Comparison of ENCODE assay signal across 22 cellular contexts in the genomic region with DNA sequence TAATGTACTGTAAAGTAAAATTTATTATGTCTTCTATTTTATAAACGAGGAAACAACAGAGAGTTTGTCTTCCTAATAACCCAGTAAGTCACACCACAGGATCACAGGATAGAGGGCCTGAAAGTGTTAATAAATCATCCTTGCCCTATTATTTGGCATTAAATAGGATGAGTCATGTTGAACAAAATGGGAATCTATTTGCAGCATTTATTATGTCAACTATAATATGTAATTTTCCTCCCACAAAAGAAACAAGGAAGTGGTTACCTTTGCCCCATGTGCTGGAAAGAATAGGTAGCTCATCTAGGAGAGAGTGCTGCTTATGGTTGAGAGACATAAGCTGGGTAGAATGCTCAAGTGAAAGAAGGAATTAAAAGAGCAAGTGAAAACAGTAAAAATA.
A peak's percentile ranks its signal among the peaks of the same experiment; 100 is the strongest.
DNase-seq lines count a peak whose midpoint lies in the region; ATAC-seq and TF ChIP-seq lines count a peak whose summit lies in the region.
"Had no signal": no experiment of that assay in that cellular context is flagged by ENCODE, and none has a peak within 500 bp of the region (broad histone marks: within the 10 kb centered on the region; RNA-seq: fewer than 3 reads in every experiment).

No MANE protein-coding gene starts in this region.

- no peak overlapping the region for H3K9ac ChIP-seq in DND-41 (ENCODE audit: low read depth, low read length)

- peak; percentile 63 for ATAC-seq in DND-41 (ENCODE audit: insufficient read depth, low read depth)
- no peak for ATAC-seq in HG03442 (IDR thresholded peaks at IDR 0.05; ENCODE audit: unreplicated experiment)
- no peak for ATAC-seq in GM18505 (IDR thresholded peaks at IDR 0.05; ENCODE audit: unreplicated experiment)
- ATAC-seq: activated CD4-positive, alpha-beta T cell treated with anti-CD3 and anti-CD28 coated beads for 36 hours; esophagus mucosa; natural killer cell treated with Interleukin-12 subunit alpha and Interleukin-12 subunit beta and Interleukin-15 and Interleukin-18, amount 100 ng/mL, for 72 hours; stimulated activated memory B cell treated with anti-CD40 and anti-IgM and Interleukin-4, amounts not matched to agents 10 μg/mL and 1 μg/mL and 100 μg/mL, for 72 hours; T-helper 17 cell had no signal

- H3K4me1 ChIP-seq in A673 (ENCODE audit: insufficient read depth, low read length, poor library complexity, severe bottlenecking) (peaks cover 17% of the 10 kb centered on the region), DND-41 (ENCODE audit: insufficient read depth, low read length) (peaks cover 19% of the 10 kb centered on the region)
- H3K4me1 ChIP-seq: adrenal gland, spleen had no signal

- H4K20me1 ChIP-seq in DND-41 (ENCODE audit: insufficient read depth, low read length) = no peaks in the 10 kb centered on the region

- H3K27ac ChIP-seq in A673 (ENCODE audit: low read depth, low read length, poor library complexity, severe bottlenecking) (no peak overlapping the region), DND-41 (ENCODE audit: low read length) (no peak overlapping the region)
- H3K27ac ChIP-seq: adrenal gland, spleen had no signal

- BruUV-seq in A673 (replicated peaks; lab: Mats Ljungman, UMichigan) = no TSS peak

- H3K4me2 ChIP-seq in DND-41 (ENCODE audit: insufficient read depth, low read length) = no peak overlapping the region

- no peak overlapping the region for H3K4me3 ChIP-seq in A673 (ENCODE audit: low read depth, low read length, poor library complexity, severe bottlenecking)
- H3K4me3 ChIP-seq in DND-41 (ENCODE audit: low read depth in 1 of 2, low read length in 2 of 2) = no peak overlapping the region
- H3K4me3 ChIP-seq: adrenal gland, spleen had no signal

- H3K27me3 ChIP-seq in A673 (replicated peaks; ENCODE audit: insufficient read depth, low read depth, low read length, poor library complexity) (no peaks in the 10 kb centered on the region), DND-41 (ENCODE audit: insufficient read depth, low read length, poor library complexity) (no peaks in the 10 kb centered on the region)
- H3K27me3 ChIP-seq: adrenal gland, spleen had no signal

- H3K36me3 ChIP-seq in A673 (ENCODE audit: insufficient read depth, low read length, poor library complexity, severe bottlenecking) (no peaks in the 10 kb centered on the region), DND-41 (ENCODE audit: insufficient read depth, low read length) (no peaks in the 10 kb centered on the region)
- H3K36me3 ChIP-seq: adrenal gland, spleen had no signal

- H3K9me3 ChIP-seq in A673 (ENCODE audit: low read depth, low read length, poor library complexity, severe bottlenecking) = no peaks in the 10 kb centered on the region
- no peaks in the 10 kb centered on the region for H3K9me3 ChIP-seq in DND-41 (ENCODE audit: insufficient read depth, low read length, severe bottlenecking)
- H3K9me3 ChIP-seq: adrenal gland, spleen had no signal

- TF ChIP-seq CTCF in A673 (conservative IDR thresholded peaks at IDR 0.05; ENCODE audit: low read depth, low read length) (no peak), DND-41 (IDR thresholded peaks at IDR 0.05; ENCODE audit: borderline replicate concordance, extremely low read depth, low read length, poor library complexity, severe bottlenecking) (no peak)

- peak; percentile 30 for DNase-seq in A673 (ENCODE audit: low spot score)
- DNase-seq in DND-41 = no peak
- peak; percentile 65 for DNase-seq in NCI-H446 treated with DMSO at 0.1 percent for 48 hours (lab: John Stamatoyannopoulos, UW)
- peak; percentile 25 for DNase-seq in glomerular visceral epithelial cell (ENCODE audit: extremely low spot score)
- DNase-seq in AG08396 (ENCODE audit: low spot score) = no peak
- DNase-seq: activated CD4-positive, alpha-beta T cell treated with anti-CD3 and anti-CD28 coated beads for 36 hours; activated gamma-delta T cell treated with Interleukin-2 at 50 U/mL for 16 hours; adrenal gland; effector CD8-positive, alpha-beta T cell; GF-D8; hypothalamus; KBM-7; NCI-H2029; retina; spleen; stimulated activated CD4-positive, alpha-beta T cell treated with anti-CD3 and anti-CD28 coated beads, Interleukin-2, amount 100 ng/mL, for 48 hours; T-helper 17 cell had no signal

- CTCF ChIA-PET in A673 (lab: Charles Lee) = no interaction called here

- H2AFZ ChIP-seq in DND-41 (ENCODE audit: low read depth, low read length) = no peak overlapping the region

- no peak for TF ChIP-seq POLR2A in GM18505 (IDR thresholded peaks at IDR 0.05; ENCODE audit: borderline replicate concordance, extremely low read depth, insufficient read depth, insufficient read length)

- no peaks in the 10 kb centered on the region for H3K79me2 ChIP-seq in DND-41 (ENCODE audit: insufficient read depth, low read length)

- intact Hi-C loops in A673 (cut with micrococcal nuclease; ENCODE audit: unreplicated experiment) = no loop called here

- POLR2A ChIA-PET in A673 (lab: Charles Lee; ENCODE audit: low non-redundant PET) = no interaction called here

Comparison
In these comparisons a context has a peak if more than half of its experiments do, and no peak if none do; other contexts are left out.
1. DNase-seq: peak in A673 (single experiment), NCI-H446 treated with DMSO at 0.1 percent for 48 hours (single experiment) and glomerular visceral epithelial cell (single experiment); none in DND-41 (single experiment) and AG08396 (single experiment).